8 cellular contexts compared by ENCODE assay signal in the genomic region with DNA sequence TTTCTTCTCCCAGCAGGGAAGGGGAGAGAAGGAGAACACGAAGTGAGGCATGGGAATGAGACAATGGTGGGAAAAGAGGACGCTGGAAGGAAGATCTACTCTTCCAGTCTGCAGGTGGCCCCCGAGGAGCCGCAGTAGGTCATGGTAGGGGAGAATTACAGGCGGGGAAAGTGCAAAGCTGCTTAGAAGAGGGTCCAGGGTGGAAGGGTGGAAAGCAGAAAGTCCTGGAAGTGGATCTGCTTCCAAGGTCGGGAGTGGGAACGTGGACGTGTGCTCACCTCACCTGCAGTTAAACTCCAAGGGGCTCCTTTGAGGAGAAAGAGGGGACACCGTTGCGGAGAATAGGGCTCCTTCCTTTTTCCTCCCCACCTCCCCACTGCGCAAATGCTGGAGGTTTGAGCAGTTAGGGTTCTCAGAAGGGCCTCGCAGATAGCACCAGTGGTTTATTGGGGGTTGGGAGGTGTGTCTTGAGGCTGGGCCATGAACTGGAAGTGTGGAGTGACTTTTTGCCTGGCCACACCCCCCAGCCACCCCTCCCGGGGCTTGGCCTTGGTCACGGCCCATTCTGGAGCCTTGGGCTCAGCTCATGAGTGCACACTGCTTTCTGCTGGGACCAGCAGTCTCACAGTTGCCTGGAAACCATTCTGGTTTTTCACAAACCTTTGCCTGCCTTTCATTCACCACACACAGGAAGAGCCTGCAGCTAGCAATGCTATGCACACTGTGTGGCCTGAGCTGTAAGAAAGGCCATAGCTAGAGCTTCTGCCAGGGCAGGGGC.
DNase-seq lines count a peak whose midpoint lies in the region; ATAC-seq and TF ChIP-seq lines count a peak whose summit lies in the region.

No MANE protein-coding gene starts in this region.

- H3K9me3 Mint-ChIP-seq in naive B cell: peaks cover 0 to 4% (median 0%) of the 10 kb centered on the region in 7 donors

- POLR2A ChIA-PET in HEK293T (lab: Yijun Ruan, JAX): no interaction called here

- ATAC-seq in naive B cell (ENCODE audit: low read depth in 2 of 2): peak; percentile 35 to 55

- peaks cover 45 to 78% (median 53%) of the 10 kb centered on the region in 3 donors for H3K4me1 Mint-ChIP-seq in naive B cell

- H3K4me3 Mint-ChIP-seq in naive B cell: peak overlapping the region; percentile 18 to 86 (median 62)

- H3K36me3 Mint-ChIP-seq in naive B cell: no peaks in the 10 kb centered on the region

- CTCF ChIA-PET in HEK293T (lab: Yijun Ruan, JAX): no interaction called here

- peak overlapping the region in 5 of 6 donors; percentile 28 to 85 (median 75) for H3K27ac Mint-ChIP-seq in naive B cell

- H3K27me3 Mint-ChIP-seq in naive B cell: peaks cover 0 to 22% (median 9%) of the 10 kb centered on the region in 3 donors

- H3K36me3 ChIP-seq in KOPT-K1 (ENCODE audit: insufficient read depth, low read length): no peaks in the 10 kb centered on the region

- H3K9me3 ChIP-seq in KOPT-K1 (ENCODE audit: insufficient read depth, low read length, poor library complexity, severe bottlenecking): no peaks in the 10 kb centered on the region

- DNase-seq in NCI-H1417 (lab: John Stamatoyannopoulos, UW) (peak in 2 of 3 experiments; percentile 32), NCI-H1417 treated with DMSO at 0.1 percent for 48 hours (lab: John Stamatoyannopoulos, UW) (no peak), activated T-cell treated with anti-CD3 and anti-CD28 coated beads for 48 hours (ENCODE audit: low read depth) (peak; percentile 41), naive B cell (peak; percentile 7), DMS 273 (lab: John Stamatoyannopoulos, UW; ENCODE audit: unreplicated experiment) (no peak), HEK293T (ENCODE audit: extremely low spot score) (no peak), dermis blood vessel endothelial cell (no peak)

- peak overlapping the region; percentile 100 for H3K27ac ChIP-seq in KOPT-K1 (ENCODE audit: low read depth, low read length, poor library complexity, severe bottlenecking)

TF ChIP-seq in HEK293T, 16 proteins besides CTCF, POLR2A, EP300 and RAD21:
- TF ChIP-seq SUZ12 (IDR thresholded peaks at IDR 0.05) (no peak), FOXA1 (IDR thresholded peaks at IDR 0.05) (no peak), L3MBTL2 (conservative IDR thresholded peaks at IDR 0.05) (no peak), FOXM1 (IDR thresholded peaks at IDR 0.05; ENCODE audit: borderline replicate concordance) (no peak), SP1 (IDR thresholded peaks at IDR 0.05) (no peak), FOXK2 (IDR thresholded peaks at IDR 0.05) (no peak), ELF4 (IDR thresholded peaks at IDR 0.05) (no peak), HDGF (IDR thresholded peaks at IDR 0.05; ENCODE audit: borderline replicate concordance) (no peak), CTBP1 (IDR thresholded peaks at IDR 0.05; ENCODE audit: borderline replicate concordance) (no peak), ZNF384 (IDR thresholded peaks at IDR 0.05) (no peak), NFRKB (IDR thresholded peaks at IDR 0.05) (no peak), TARDBP (IDR thresholded peaks at IDR 0.05) (no peak), LEF1 (IDR thresholded peaks at IDR 0.05; ENCODE audit: borderline replicate concordance) (no peak), BHLHE40 (IDR thresholded peaks at IDR 0.05; ENCODE audit: borderline replicate concordance) (no peak), ARNT (IDR thresholded peaks at IDR 0.05) (no peak)
- TF ChIP-seq, protein P1, sequence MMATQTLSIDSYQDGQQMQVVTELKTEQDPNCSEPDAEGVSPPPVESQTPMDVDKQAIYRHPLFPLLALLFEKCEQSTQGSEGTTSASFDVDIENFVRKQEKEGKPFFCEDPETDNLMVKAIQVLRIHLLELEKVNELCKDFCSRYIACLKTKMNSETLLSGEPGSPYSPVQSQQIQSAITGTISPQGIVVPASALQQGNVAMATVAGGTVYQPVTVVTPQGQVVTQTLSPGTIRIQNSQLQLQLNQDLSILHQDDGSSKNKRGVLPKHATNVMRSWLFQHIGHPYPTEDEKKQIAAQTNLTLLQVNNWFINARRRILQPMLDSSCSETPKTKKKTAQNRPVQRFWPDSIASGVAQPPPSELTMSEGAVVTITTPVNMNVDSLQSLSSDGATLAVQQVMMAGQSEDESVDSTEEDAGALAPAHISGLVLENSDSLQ (IDR thresholded peaks at IDR 0.05): no peak
TF ChIP-seq in HEK293T: peak in this region for 0.

Comparison
In these comparisons a context has a peak if more than half of its experiments do, and no peak if none do; other contexts are left out.
1. DNase-seq: peak in NCI-H1417 (2 of 3), activated T-cell treated with anti-CD3 and anti-CD28 coated beads for 48 hours (single experiment) and naive B cell (single experiment); none in NCI-H1417 treated with DMSO at 0.1 percent for 48 hours (single experiment), DMS 273 (single experiment), HEK293T (single experiment) and dermis blood vessel endothelial cell (single experiment).